Comparison of ENCODE assay signal across 25 cellular contexts in the genomic region with DNA sequence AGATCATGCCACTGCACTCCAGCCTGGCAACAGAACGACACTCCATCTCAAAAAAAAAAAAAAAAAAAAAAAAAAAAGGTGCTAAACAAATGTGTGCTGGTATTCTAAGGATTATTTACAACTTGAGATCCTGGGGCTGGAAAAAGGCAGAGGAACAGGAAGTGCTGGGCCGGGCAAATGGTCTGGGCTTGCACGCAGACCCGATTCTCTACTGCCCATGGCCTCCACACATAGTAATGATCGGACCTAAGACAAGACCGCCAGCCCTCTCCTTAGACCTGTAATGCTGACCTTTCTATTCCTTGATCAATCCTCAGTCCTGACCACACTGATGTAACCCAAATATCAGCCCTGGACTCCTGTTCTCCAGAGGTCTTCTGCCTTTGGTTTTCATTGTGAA.
"Had no signal": no experiment of that assay in that cellular context is flagged by ENCODE, and none has a peak within 500 bp of the region (broad histone marks: within the 10 kb centered on the region; RNA-seq: fewer than 3 reads in every experiment).

No MANE protein-coding gene starts in this region.

- H3K36me3 Mint-ChIP-seq: activated naive CD4-positive, alpha-beta T cell treated with anti-CD3 and anti-CD28 coated beads, Interleukin-2, amount 50 U/mL, for 72 hours had no signal

- H3K4me3 ChIP-seq: ascending aorta, MG63, SJCRH30 had no signal

- H3K4me1 ChIP-seq: SJCRH30 had no signal

- DNase-seq: activated CD4-positive, alpha-beta T cell treated with anti-CD3 and anti-CD28 coated beads for 4 hours; activated CD8-positive, alpha-beta memory T cell treated with anti-CD3 and anti-CD28 coated beads, Interleukin-2, amount 50 U/mL, for 48 hours; activated CD8-positive, alpha-beta T cell treated with anti-CD3 and anti-CD28 coated beads, Interleukin-2, amount 10 ng/mL, durations not matched to agents 7 days and 5 days; activated effector memory CD4-positive, alpha-beta T cell treated with Interleukin-2 at 50 U/mL for 16 hours; activated naive CD4-positive, alpha-beta T cell; activated naive CD8-positive, alpha-beta T cell treated with anti-CD3 and anti-CD28 coated beads, Interleukin-2, amount 50 U/mL, for 24 hours; activated T-cell treated with anti-CD3 and anti-CD28 coated beads, Interleukin-2, amount 50 U/mL, for 1 hour; amniotic stem cell; caudate nucleus; MG63; NCI-H1092 treated with DMSO at 0.1 percent for 48 hours; NCI-H1436; NCI-H1694 treated with DMSO at 0.1 percent for 48 hours; NCI-H2029 treated with DMSO at 0.1 percent for 48 hours; NCI-H345; NCI-H510A; NCI-H526 treated with DMSO at 0.1 percent for 48 hours; NCI-H82; SJCRH30; T-helper 1 cell had no signal

- H3K27me3 Mint-ChIP-seq: activated naive CD8-positive, alpha-beta T cell treated with anti-CD3 and anti-CD28 coated beads, Interleukin-2, amount 50 U/mL, for 24 hours had no signal

- H3K36me3 ChIP-seq: ascending aorta, MG63, SJCRH30 had no signal

- H3K27ac Mint-ChIP-seq: activated CD8-positive, alpha-beta T cell treated with anti-CD3 and anti-CD28 coated beads, Interleukin-2, amount 10 ng/mL, durations not matched to agents 7 days and 5 days; activated naive CD4-positive, alpha-beta T cell treated with anti-CD3 and anti-CD28 coated beads, Interleukin-2, amount 50 U/mL, for 72 hours; activated naive CD8-positive, alpha-beta T cell treated with anti-CD3 and anti-CD28 coated beads, Interleukin-2, amount 50 U/mL, for 24 hours had no signal

- H3K4me3 Mint-ChIP-seq: activated CD8-positive, alpha-beta T cell treated with anti-CD3 and anti-CD28 coated beads, Interleukin-2, amount 10 ng/mL, durations not matched to agents 7 days and 5 days; activated naive CD8-positive, alpha-beta T cell treated with anti-CD3 and anti-CD28 coated beads, Interleukin-2, amount 50 U/mL, for 24 hours had no signal

- H3K9me3 Mint-ChIP-seq: activated naive CD4-positive, alpha-beta T cell treated with anti-CD3 and anti-CD28 coated beads, Interleukin-2, amount 50 U/mL, for 72 hours; activated naive CD8-positive, alpha-beta T cell treated with anti-CD3 and anti-CD28 coated beads, Interleukin-2, amount 50 U/mL, for 24 hours had no signal

- H3K27me3 ChIP-seq: ascending aorta, MG63, SJCRH30 had no signal

- H3K9ac ChIP-seq: SK-N-SH had no signal

- H3K4me2 ChIP-seq: SK-N-SH had no signal

- H3K27ac ChIP-seq: SJCRH30 had no signal

- H3K9me3 ChIP-seq: ascending aorta, MG63, SJCRH30, SK-N-SH had no signal

- ATAC-seq: activated CD4-positive, CD25-positive, alpha-beta regulatory T cell treated with anti-CD3 and anti-CD28 coated beads, Interleukin-2, amount 50 U/mL, for 24 hours; activated CD8-positive, alpha-beta T cell treated with anti-CD3 and anti-CD28 coated beads, Interleukin-2, amount 10 ng/mL, durations not matched to agents 7 days and 5 days; activated naive CD4-positive, alpha-beta T cell treated with anti-CD3 and anti-CD28 coated beads, Interleukin-2, amount 50 U/mL, for 72 hours; activated naive CD8-positive, alpha-beta T cell treated with anti-CD3 and anti-CD28 coated beads, Interleukin-2, amount 50 U/mL, for 24 hours; Right ventricle myocardium inferior had no signal
